In the genomic region with DNA sequence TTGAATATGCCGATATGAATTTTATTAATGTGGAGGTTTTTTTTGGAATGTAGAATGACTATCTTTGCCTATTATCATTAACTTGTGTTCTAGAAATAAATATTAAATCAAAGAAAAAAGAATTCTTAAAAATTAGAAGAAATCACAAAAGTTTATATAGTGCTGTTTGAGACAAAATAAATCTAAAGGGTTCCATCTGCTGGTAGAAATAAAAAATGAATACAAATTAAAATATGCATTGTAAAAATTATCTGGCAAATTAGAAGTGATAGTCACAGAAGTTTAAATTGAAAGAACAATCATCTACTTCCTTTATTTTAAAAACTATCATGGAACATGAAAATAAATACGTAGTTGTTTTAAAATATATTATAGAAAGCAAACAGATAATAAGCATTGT, we compare ENCODE assay signal across 11 cellular contexts. TPM values are rescaled to one million over a fixed set of nuclear protein-coding genes. Genes with fewer than 3 reads are reported as not detected.
DNase-seq lines count a peak whose midpoint lies in the region; ATAC-seq and FAIRE-seq lines count a peak whose summit lies in the region.
"Had no signal": no experiment of that assay in that cellular context is flagged by ENCODE, and none has a peak within 500 bp of the region (broad histone marks: within the 10 kb centered on the region; RNA-seq: fewer than 3 reads in every experiment).

No MANE protein-coding gene starts in this region.

- ATAC-seq in GM19397 (IDR thresholded peaks at IDR 0.05; ENCODE audit: unreplicated experiment) = no peak
- ATAC-seq: activated naive CD8-positive, alpha-beta T cell treated with anti-CD3 and anti-CD28 coated beads, Interleukin-2, amount 50 U/mL, for 24 hours; Panc1 had no signal

- no peaks in the 10 kb centered on the region for H3K36me3 ChIP-seq in small intestine (ENCODE audit: control insufficient read depth in 2 of 2, insufficient read depth in 2 of 2, low read length in 2 of 2)

- no peaks in the 10 kb centered on the region for H3K9me3 ChIP-seq in small intestine (ENCODE audit: control insufficient read depth, low read depth)

- no peak overlapping the region for H3K4me3 ChIP-seq in small intestine (ENCODE audit: low read depth in 1 of 2, low read length in 2 of 2)
- H3K4me3 ChIP-seq: lung had no signal

- peaks cover 0 to 4% of the 10 kb centered on the region in 2 donors for H3K4me1 ChIP-seq in small intestine (ENCODE audit: control insufficient read depth in 2 of 2, insufficient read depth in 1 of 2, low read depth in 1 of 2, low read length in 1 of 2)

- H3K27ac ChIP-seq in small intestine (ENCODE audit: low read depth in 1 of 2, low read length in 1 of 2) = no peak overlapping the region

- WGBS in small intestine, 3 donors = 72 to 85% (median 78%) methylated on average over 2 of the region's 2 CpGs

- peak; percentile 25 for DNase-seq in DMS79 treated with DMSO at 0.1 percent for 48 hours (lab: John Stamatoyannopoulos, UW)
- no peak for DNase-seq in DMS79 (lab: John Stamatoyannopoulos, UW)
- peak; percentile 56 for DNase-seq in OCI-M1 (lab: John Stamatoyannopoulos, UW)
- no peak for DNase-seq in small intestine
- DNase-seq in DMS153 treated with DMSO at 0.1 percent for 48 hours (lab: John Stamatoyannopoulos, UW; ENCODE audit: unreplicated experiment) = no peak
- DNase-seq in GM19240 (ENCODE audit: insufficient read length, low spot score) = no peak
- DNase-seq: activated naive CD8-positive, alpha-beta T cell treated with anti-CD3 and anti-CD28 coated beads, Interleukin-2, amount 50 U/mL, for 24 hours had no signal

- peak; percentile 98 for FAIRE-seq in endometrium (lab: Jason Lieb, UNC)
- peak; percentile 93 for FAIRE-seq in small intestine (lab: Jason Lieb, UNC)

- no peaks in the 10 kb centered on the region for H3K27me3 ChIP-seq in small intestine (ENCODE audit: control insufficient read depth in 2 of 2, insufficient read depth in 2 of 2, low read length in 2 of 2)

RNA-seq across cellular contexts. Expression of gene ZBTB20, which starts 22.7 kb away (rescaled TPM):
- polyA plus RNA-seq in small intestine = 1 to 10 TPM in 2 of 3 donors, under 1 TPM in 1; 0.27 to 2.2 (median 1.3) TPM

Comparison
In these comparisons a context has a peak if more than half of its experiments do, and no peak if none do; other contexts are left out.
1. DNase-seq: peak in DMS79 treated with DMSO at 0.1 percent for 48 hours (single experiment) and OCI-M1 (single experiment); none in DMS79 (single experiment), small intestine (single experiment), DMS153 treated with DMSO at 0.1 percent for 48 hours (single experiment) and GM19240 (single experiment).